Comparison of ENCODE assay signal across 7 cellular contexts in genomic region chr2:51888120-51888519, GRCh38.
"Had no signal": no experiment of that assay in that cellular context is flagged by ENCODE, and none has a peak within 500 bp of the region (broad histone marks: within the 10 kb centered on the region; RNA-seq: fewer than 3 reads in every experiment).

No MANE protein-coding gene starts in this region.

- H3K4me3 Mint-ChIP-seq: H9 had no signal

- ATAC-seq: K562 had no signal

- FAIRE-seq: H54, K562 had no signal

- DNase-seq: GOT3, H9, HCEC 1CT, IMR-90, KG1 had no signal

- H3K4me3 ChIP-seq: K562 had no signal
